ENCODE assay signal across 8 cellular contexts in the genomic region with DNA sequence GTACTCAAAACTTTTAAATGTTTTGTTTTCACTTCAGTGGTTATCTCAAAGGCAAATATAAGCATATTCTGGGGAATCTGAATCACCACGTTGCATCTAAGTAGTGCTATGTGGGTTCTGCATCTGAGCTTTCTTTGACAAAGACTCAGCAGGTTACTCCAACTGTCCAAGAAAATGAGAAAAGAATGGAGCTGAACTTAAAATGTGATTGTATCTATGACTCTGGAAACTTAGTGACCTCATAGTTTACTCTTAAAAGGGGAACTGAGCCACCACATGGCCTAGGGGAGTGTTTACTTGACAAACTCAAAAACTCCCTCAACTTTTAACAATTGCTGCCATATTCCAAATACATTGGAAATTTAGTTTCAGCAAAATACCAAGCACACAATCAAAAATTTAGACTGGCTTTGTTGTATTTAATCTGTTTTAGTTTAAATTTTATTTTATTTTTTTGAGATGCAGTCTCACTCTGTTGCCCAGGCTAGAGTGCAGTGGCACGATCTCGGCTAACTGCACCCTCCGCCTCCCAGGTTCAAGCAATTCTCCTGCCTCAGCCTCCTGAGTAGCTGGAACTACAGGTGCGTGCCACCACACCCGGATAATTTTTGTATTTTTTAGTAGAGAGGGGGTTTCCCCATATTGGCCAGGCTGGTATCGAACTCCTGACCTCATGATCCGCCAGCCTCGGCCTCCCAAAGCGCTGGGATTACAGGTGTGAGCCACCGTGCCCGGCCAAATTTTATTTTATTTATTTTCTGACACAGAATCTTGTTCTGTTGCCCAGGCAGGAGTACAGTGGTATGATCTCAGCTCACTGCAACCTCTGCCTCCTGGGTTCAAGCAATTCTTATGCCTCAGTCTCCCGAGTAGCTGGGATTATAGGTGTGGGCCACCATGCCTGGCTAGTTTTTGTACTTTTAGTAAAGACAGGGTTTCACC. TPM values are rescaled to one million over a fixed set of nuclear protein-coding genes. Genes with fewer than 3 reads are reported as not detected.
A peak's percentile ranks its signal among the peaks of the same experiment; 100 is the strongest.
DNase-seq lines count a peak whose midpoint lies in the region; ATAC-seq and TF ChIP-seq lines count a peak whose summit lies in the region.
"Not testable (repeated sequence)": the region's sequence is repeated elsewhere in the genome, so short reads cannot be mapped to it uniquely, and the experiment has no call there.

No MANE protein-coding gene starts in this region.

- not testable (repeated sequence) for H3K9ac ChIP-seq in OCI-LY1 (ENCODE audit: low read length)

- intact Hi-C loops in CD4-positive, alpha-beta memory T cell (cut with micrococcal nuclease) = loop anchor here (5.0 to 10.0 kb wide), 4 partner anchors 83 to 311 kb away; no protein-coding TSS in a partner anchor
- intact Hi-C loops in activated CD4-positive, alpha-beta T cell treated with anti-CD3 and anti-CD28 coated beads, Interleukin-2, amount 10 ng/mL, durations not matched to agents 24 days and 14 days (cut with micrococcal nuclease) = not testable (repeated sequence)

- TF ChIP-seq CTCF in HEK293 (tag by site-specific recombination; IDR thresholded peaks at IDR 0.05); OCI-LY1 (IDR thresholded peaks at IDR 0.05; ENCODE audit: low read length); neutrophil (IDR thresholded peaks at IDR 0.05): not testable (repeated sequence)

- not testable (repeated sequence) for H3K27me3 Mint-ChIP-seq in CD4-positive, alpha-beta memory T cell; activated CD4-positive, alpha-beta T cell treated with anti-CD3 and anti-CD28 coated beads, Interleukin-2, amount 10 ng/mL, durations not matched to agents 24 days and 14 days; effector memory CD8-positive, alpha-beta T cell

- not testable (repeated sequence) for DNase-seq in CD4-positive, alpha-beta memory T cell; activated CD4-positive, alpha-beta T cell treated with anti-CD3 and anti-CD28 coated beads, Interleukin-2, amount 10 ng/mL, durations not matched to agents 24 days and 14 days; effector memory CD8-positive, alpha-beta T cell

- CTCF ChIA-PET in CD4-positive, alpha-beta memory T cell (lab: Charles Lee; ENCODE audit: partially characterized antibody) = interaction anchor here (1.1 to 1.2 kb wide), 2 partner anchors 11 to 99 kb away, joined by 4 read pairs; no protein-coding TSS in a partner anchor
- CTCF ChIA-PET in HEK293 (lab: Yijun Ruan, JAX) = interaction anchor here (0.5 to 0.6 kb wide), 2 partner anchors 70 to 357 kb away, joined by 3 read pairs; no protein-coding TSS in a partner anchor

- H3K4me3 ChIP-seq in CD4-positive, alpha-beta memory T cell (ENCODE audit: low read length in 2 of 2); HEK293 (ENCODE audit: low read depth, low read length); neutrophil (ENCODE audit: low read depth in 1 of 2, low read length in 1 of 2): not testable (repeated sequence)
- H3K4me3 ChIP-seq in OCI-LY1 (ENCODE audit: low read depth, low read length, poor library complexity, severe bottlenecking) = peak overlapping the region; percentile 86

- peaks cover 65% of the 10 kb centered on the region for H3K4me1 ChIP-seq in CD4-positive, alpha-beta memory T cell (ENCODE audit: insufficient read depth, low read length)
- H3K4me1 ChIP-seq in HEK293 (ENCODE audit: control insufficient read depth, insufficient read depth, low read length) (peaks cover 18% of the 10 kb centered on the region), OCI-LY1 (ENCODE audit: insufficient read depth, low read length, severe bottlenecking) (peaks cover 62% of the 10 kb centered on the region), neutrophil (ENCODE audit: control insufficient read depth in 1 of 2, insufficient read depth in 1 of 2, low read depth in 1 of 2, low read length in 1 of 2) (peaks cover 31 to 40% of the 10 kb centered on the region in 2 experiments)

- H3K9me2 ChIP-seq in OCI-LY1 (ENCODE audit: low read depth, low read length) = not testable (repeated sequence)

- H3K79me2 ChIP-seq in OCI-LY1 (ENCODE audit: insufficient read depth, low read length) = peaks cover 78% of the 10 kb centered on the region

- H2AFZ ChIP-seq in OCI-LY1 (ENCODE audit: low read length) = not testable (repeated sequence)

- H3K27me3 ChIP-seq in CD4-positive, alpha-beta memory T cell (ENCODE audit: insufficient read depth, low read length); OCI-LY1 (ENCODE audit: insufficient read depth, low read length); neutrophil: not testable (repeated sequence)

- H3K4me2 ChIP-seq in OCI-LY1 (ENCODE audit: low read length) = peak overlapping the region; percentile 46; the same call in 1 of the 2 replicates

- H3K9me3 Mint-ChIP-seq in CD4-positive, alpha-beta memory T cell; activated CD4-positive, alpha-beta T cell treated with anti-CD3 and anti-CD28 coated beads, Interleukin-2, amount 10 ng/mL, durations not matched to agents 24 days and 14 days; effector memory CD8-positive, alpha-beta T cell: not testable (repeated sequence)

- H3K4me1 Mint-ChIP-seq in CD4-positive, alpha-beta memory T cell = peaks cover 42 to 74% (median 57%) of the 10 kb centered on the region in 4 donors
- H3K4me1 Mint-ChIP-seq in activated CD4-positive, alpha-beta T cell treated with anti-CD3 and anti-CD28 coated beads, Interleukin-2, amount 10 ng/mL, durations not matched to agents 24 days and 14 days = peaks cover 42% of the 10 kb centered on the region
- peaks cover 19 to 58% of the 10 kb centered on the region in 2 donors for H3K4me1 Mint-ChIP-seq in effector memory CD8-positive, alpha-beta T cell (ENCODE audit: low read depth in 2 of 2)

- peak overlapping the region in 4 of 7 donors; percentile 25 to 78 (median 58) for H3K27ac Mint-ChIP-seq in CD4-positive, alpha-beta memory T cell
- peak overlapping the region; percentile 79 for H3K27ac Mint-ChIP-seq in activated CD4-positive, alpha-beta T cell treated with anti-CD3 and anti-CD28 coated beads, Interleukin-2, amount 10 ng/mL, durations not matched to agents 24 days and 14 days
- peak overlapping the region in 1 of 2 donors; percentile 10 for H3K27ac Mint-ChIP-seq in effector memory CD8-positive, alpha-beta T cell

- H3F3A ChIP-seq in OCI-LY1 (ENCODE audit: insufficient read depth, low read length) = not testable (repeated sequence)

- H3K27ac ChIP-seq in CD4-positive, alpha-beta memory T cell (ENCODE audit: low read depth, low read length); HEK293 (ENCODE audit: extremely low read depth, low read depth, low read length): not testable (repeated sequence)
- H3K27ac ChIP-seq in OCI-LY1 (ENCODE audit: low read depth, low read length, poor library complexity, severe bottlenecking) (peak overlapping the region; percentile 69), neutrophil (peak overlapping the region; percentile 95)

- not testable (repeated sequence) for H3K9me3 ChIP-seq in CD4-positive, alpha-beta memory T cell (ENCODE audit: control insufficient read depth in 1 of 2, low read length in 2 of 2); HEK293 (ENCODE audit: control insufficient read depth, insufficient read depth, low read depth, low read length); OCI-LY1 (ENCODE audit: low read length); neutrophil

- peak overlapping the region in 5 of 8 donors; percentile 10 to 29 (median 25) for H3K4me3 Mint-ChIP-seq in CD4-positive, alpha-beta memory T cell
- H3K4me3 Mint-ChIP-seq in activated CD4-positive, alpha-beta T cell treated with anti-CD3 and anti-CD28 coated beads, Interleukin-2, amount 10 ng/mL, durations not matched to agents 24 days and 14 days = peak overlapping the region; percentile 22
- peak overlapping the region; percentile 5 to 44 for H3K4me3 Mint-ChIP-seq in effector memory CD8-positive, alpha-beta T cell

- H3K36me3 Mint-ChIP-seq in CD4-positive, alpha-beta memory T cell = peaks cover 6 to 15% of the 10 kb centered on the region in 2 donors
- peaks cover 12% of the 10 kb centered on the region for H3K36me3 Mint-ChIP-seq in activated CD4-positive, alpha-beta T cell treated with anti-CD3 and anti-CD28 coated beads, Interleukin-2, amount 10 ng/mL, durations not matched to agents 24 days and 14 days (ENCODE audit: low read depth)
- H3K36me3 Mint-ChIP-seq in effector memory CD8-positive, alpha-beta T cell (ENCODE audit: insufficient read depth) = peaks cover 21% of the 10 kb centered on the region

- not testable (repeated sequence) for H4K20me1 ChIP-seq in OCI-LY1 (ENCODE audit: insufficient read depth, low read length)

- POLR2A ChIA-PET in CD4-positive, alpha-beta memory T cell (lab: Charles Lee; ENCODE audit: partially characterized antibody) = interaction anchor here (0.6 to 1.4 kb wide), 4 partner anchors 10 to 391 kb away, joined by 3 to 4 read pairs (median 4); a partner anchor contains a TSS
- POLR2A ChIA-PET in HEK293 (lab: Yijun Ruan, JAX) = not testable (repeated sequence)

- ATAC-seq in GM18907 (IDR thresholded peaks at IDR 0.05; ENCODE audit: unreplicated experiment) (peak; percentile 53), HG03432 (IDR thresholded peaks at IDR 0.05; ENCODE audit: unreplicated experiment) (peak; percentile 41)
- not testable (repeated sequence) for ATAC-seq in effector memory CD8-positive, alpha-beta T cell (replicated peaks)

- H3K36me3 ChIP-seq in CD4-positive, alpha-beta memory T cell (ENCODE audit: insufficient read depth, low read length); HEK293 (ENCODE audit: control insufficient read depth in 2 of 2, insufficient read depth in 1 of 2, low read length in 2 of 2); neutrophil: not testable (repeated sequence)
- H3K36me3 ChIP-seq in OCI-LY1 (ENCODE audit: insufficient read depth, low read length) = peaks cover 26% of the 10 kb centered on the region

RNA-seq across cellular contexts. Expression of a gene that starts 3.1 kb away (rescaled TPM):
- 100 to 1,000 TPM; 105 to 130 TPM for total RNA-seq in CD4-positive, alpha-beta memory T cell
- 10 to 100 TPM; 51.3 to 65.9 TPM for polyA plus RNA-seq in CD4-positive, alpha-beta memory T cell
- total RNA-seq in activated CD4-positive, alpha-beta T cell treated with anti-CD3 and anti-CD28 coated beads, Interleukin-2, amount 10 ng/mL, durations not matched to agents 24 days and 14 days = 191 and 215 TPM in 2 replicates

RNA-seq across cellular contexts. Expression of a gene that starts 37.0 kb away (rescaled TPM):
- 10 to 100 TPM; 36.6 to 43.9 TPM for total RNA-seq in CD4-positive, alpha-beta memory T cell
- 10 to 100 TPM in 1 of 2 donors, 1 to 10 TPM in 1; 3.6 to 14.5 TPM for polyA plus RNA-seq in CD4-positive, alpha-beta memory T cell
- total RNA-seq in activated CD4-positive, alpha-beta T cell treated with anti-CD3 and anti-CD28 coated beads, Interleukin-2, amount 10 ng/mL, durations not matched to agents 24 days and 14 days = 19.8 and 23.7 TPM in 2 replicates
